In the genomic region with DNA sequence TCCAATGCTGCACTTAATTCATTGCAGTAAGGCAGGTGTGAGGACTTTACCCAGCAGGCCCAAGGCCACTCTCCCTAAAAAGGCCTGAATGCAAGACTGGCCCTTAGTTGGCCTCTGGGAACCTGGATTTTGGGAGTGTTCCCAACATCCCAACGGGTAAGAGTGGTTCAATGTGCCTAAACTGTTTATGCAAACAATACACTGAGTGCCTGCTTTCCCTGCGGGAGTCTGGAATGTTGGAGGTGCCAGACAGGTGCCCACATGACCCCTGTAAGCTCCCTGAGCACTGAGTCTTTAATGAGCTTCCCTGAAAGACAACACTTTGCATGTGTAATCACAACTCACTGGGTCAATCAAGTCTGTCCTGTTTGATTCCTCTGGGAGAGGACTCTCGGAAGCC, we compare ENCODE assay signal across 1 cellular context.
TF ChIP-seq lines count a peak whose summit lies in the region.

No MANE protein-coding gene starts in this region.

TF ChIP-seq in HepG2, 621 proteins besides CTCF, POLR2A, EP300 and RAD21:
- TF ChIP-seq FOXK2 (IDR thresholded peaks at IDR 0.05) (no peak), PCBP2 (optimal IDR thresholded peaks at IDR 0.05; ENCODE audit: low read depth, low read length, poor library complexity, severe bottlenecking) (no peak), RBFOX2 (IDR thresholded peaks at IDR 0.05; ENCODE audit: low read depth, low read length) (no peak), SMAD9 (CRISPR knock-in tag; IDR thresholded peaks at IDR 0.05) (no peak), NFKBIZ (CRISPR knock-in tag; IDR thresholded peaks at IDR 0.05) (no peak), ZNF577 (CRISPR knock-in tag; IDR thresholded peaks at IDR 0.05; ENCODE audit: borderline replicate concordance, low read depth) (no peak), RNF2 (conservative IDR thresholded peaks at IDR 0.05; ENCODE audit: low read depth) (no peak), ZNF281 (CRISPR knock-in tag; IDR thresholded peaks at IDR 0.05; ENCODE audit: borderline replicate concordance) (no peak), SIX1 (CRISPR knock-in tag; IDR thresholded peaks at IDR 0.05; ENCODE audit: borderline replicate concordance) (no peak)
- TF ChIP-seq, protein P1, sequence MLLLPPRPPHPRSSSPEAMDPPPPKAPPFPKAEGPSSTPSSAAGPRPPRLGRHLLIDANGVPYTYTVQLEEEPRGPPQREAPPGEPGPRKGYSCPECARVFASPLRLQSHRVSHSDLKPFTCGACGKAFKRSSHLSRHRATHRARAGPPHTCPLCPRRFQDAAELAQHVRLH (CRISPR knock-in tag; IDR thresholded peaks at IDR 0.05; ENCODE audit: borderline replicate concordance, low read depth), result no peak
